ENCODE assay signal across 12 cellular contexts in genomic region chr9:94780516-94780950, GRCh38. TPM values are rescaled to one million over a fixed set of nuclear protein-coding genes. Genes with fewer than 3 reads are reported as not detected.
DNase-seq lines count a peak whose midpoint lies in the region; ATAC-seq and TF ChIP-seq lines count a peak whose summit lies in the region.
"Had no signal": no experiment of that assay in that cellular context is flagged by ENCODE, and none has a peak within 500 bp of the region (broad histone marks: within the 10 kb centered on the region; RNA-seq: fewer than 3 reads in every experiment).

No MANE protein-coding gene starts in this region.

- peak overlapping the region; percentile 20 for H3K4me3 Mint-ChIP-seq in activated T-helper 17 cell treated with anti-CD3 and anti-CD28 coated beads, Interleukin-2, amount 50 U/mL, for 72 hours
- H3K4me3 Mint-ChIP-seq: activated naive CD8-positive, alpha-beta T cell treated with anti-CD3 and anti-CD28 coated beads, Interleukin-2, amount 10 ng/mL, durations not matched to agents 7 days and 5 days had no signal

- DNase-seq in stimulated activated CD4-positive, alpha-beta T cell treated with anti-CD3 and anti-CD28 coated beads, Interleukin-12 subunit alpha, Interleukin-12 subunit beta, amount 100 ng/mL, for 48 hours (ENCODE audit: low read depth in 2 of 3, low spot score in 1 of 3), result peak in 2 of 3 donors; percentile 9 to 28
- no peak for DNase-seq in stimulated activated CD4-positive, alpha-beta T cell treated with anti-CD3 and anti-CD28 coated beads, Interleukin-4, amount 100 ng/mL, for 1 hour
- DNase-seq in kidney tubule cell (ENCODE audit: low spot score), result peak; percentile 46
- DNase-seq in tibial artery, result no peak
- no peak for DNase-seq in NCI-H226
- DNase-seq in iPS-NIHi11 (ENCODE audit: low spot score), result no peak
- DNase-seq in GM19240 (ENCODE audit: insufficient read length, low spot score), result no peak
- DNase-seq: activated naive CD8-positive, alpha-beta T cell treated with anti-CD3 and anti-CD28 coated beads, Interleukin-2, amount 10 ng/mL, durations not matched to agents 7 days and 5 days; C1 segment of cervical spinal cord; HCEC 1CT; PC-3 had no signal

- no peak for TF ChIP-seq CTCF in tibial artery (IDR thresholded peaks at IDR 0.05)

- intact Hi-C loops in tibial artery (cut with DNase I; ENCODE audit: low total_unique reads), result loop anchor here (5.0 kb wide), 1 partner anchor 347 kb away; no protein-coding TSS in a partner anchor

- peak overlapping the region; percentile 32 to 74 for H3K27ac ChIP-seq in tibial artery

- no peaks in the 10 kb centered on the region for H3K27me3 Mint-ChIP-seq in activated T-helper 17 cell treated with anti-CD3 and anti-CD28 coated beads, Interleukin-2, amount 50 U/mL, for 72 hours
- H3K27me3 Mint-ChIP-seq: activated naive CD8-positive, alpha-beta T cell treated with anti-CD3 and anti-CD28 coated beads, Interleukin-2, amount 10 ng/mL, durations not matched to agents 7 days and 5 days had no signal

- H3K27ac Mint-ChIP-seq in activated T-helper 17 cell treated with anti-CD3 and anti-CD28 coated beads, Interleukin-2, amount 50 U/mL, for 72 hours, result peak overlapping the region; percentile 74
- H3K27ac Mint-ChIP-seq: activated naive CD8-positive, alpha-beta T cell treated with anti-CD3 and anti-CD28 coated beads, Interleukin-2, amount 10 ng/mL, durations not matched to agents 7 days and 5 days had no signal

- H3K36me3 Mint-ChIP-seq in activated T-helper 17 cell treated with anti-CD3 and anti-CD28 coated beads, Interleukin-2, amount 50 U/mL, for 72 hours (ENCODE audit: low read depth), result no peaks in the 10 kb centered on the region
- H3K36me3 Mint-ChIP-seq: activated naive CD8-positive, alpha-beta T cell treated with anti-CD3 and anti-CD28 coated beads, Interleukin-2, amount 10 ng/mL, durations not matched to agents 7 days and 5 days had no signal

- H3K4me3 ChIP-seq in tibial artery, result no peak overlapping the region

- peak; percentile 96 for ATAC-seq in activated T-helper 17 cell treated with anti-CD3 and anti-CD28 coated beads, Interleukin-2, amount 50 U/mL, for 72 hours (replicated peaks)
- ATAC-seq: PC-3 had no signal

- H3K4me1 ChIP-seq in tibial artery, result peaks cover 0 to 32% (median 19%) of the 10 kb centered on the region in 4 donors

- H3K27me3 ChIP-seq in tibial artery, result no peaks in the 10 kb centered on the region

- H3K9me3 Mint-ChIP-seq in activated T-helper 17 cell treated with anti-CD3 and anti-CD28 coated beads, Interleukin-2, amount 50 U/mL, for 72 hours, result no peaks in the 10 kb centered on the region
- H3K9me3 Mint-ChIP-seq: activated naive CD8-positive, alpha-beta T cell treated with anti-CD3 and anti-CD28 coated beads, Interleukin-2, amount 10 ng/mL, durations not matched to agents 7 days and 5 days had no signal

- H3K9me3 ChIP-seq in tibial artery, result no peaks in the 10 kb centered on the region

- peaks cover 5% of the 10 kb centered on the region for H3K4me1 Mint-ChIP-seq in activated T-helper 17 cell treated with anti-CD3 and anti-CD28 coated beads, Interleukin-2, amount 50 U/mL, for 72 hours
- H3K4me1 Mint-ChIP-seq: activated naive CD8-positive, alpha-beta T cell treated with anti-CD3 and anti-CD28 coated beads, Interleukin-2, amount 10 ng/mL, durations not matched to agents 7 days and 5 days had no signal

- H3K36me3 ChIP-seq in tibial artery, result no peaks in the 10 kb centered on the region

RNA-seq across cellular contexts. Expression of gene AOPEP, which starts 54.0 kb away (rescaled TPM):
- total RNA-seq in activated T-helper 17 cell treated with anti-CD3 and anti-CD28 coated beads, Interleukin-2, amount 50 U/mL, for 72 hours, result 10 to 100 TPM; 15.5 to 16.4 TPM

Comparison
In these comparisons a context has a peak if more than half of its experiments do, and no peak if none do; other contexts are left out.
1. DNase-seq: peak in stimulated activated CD4-positive, alpha-beta T cell treated with anti-CD3 and anti-CD28 coated beads, Interleukin-12 subunit alpha, Interleukin-12 subunit beta, amount 100 ng/mL, for 48 hours (2 of 3) and kidney tubule cell (single experiment); none in stimulated activated CD4-positive, alpha-beta T cell treated with anti-CD3 and anti-CD28 coated beads, Interleukin-4, amount 100 ng/mL, for 1 hour (single experiment), tibial artery (0 of 2), NCI-H226 (single experiment), iPS-NIHi11 (single experiment) and GM19240 (single experiment).